In genomic region chr2:74239346-74239745, GRCh38 we compare ENCODE assay signal across 23 cellular contexts. TPM values are rescaled to one million over a fixed set of nuclear protein-coding genes. Genes with fewer than 3 reads are reported as not detected.
DNase-seq lines count a peak whose midpoint lies in the region; TF ChIP-seq lines count a peak whose summit lies in the region.
"Had no signal": no experiment of that assay in that cellular context is flagged by ENCODE, and none has a peak within 500 bp of the region (broad histone marks: within the 10 kb centered on the region; RNA-seq: fewer than 3 reads in every experiment).

No MANE protein-coding gene starts in this region.

- H3K9me3 ChIP-seq in breast epithelium (no peaks in the 10 kb centered on the region), spleen (no peaks in the 10 kb centered on the region)
- H3K9me3 ChIP-seq: A549 had no signal

- H3K36me3 Mint-ChIP-seq in MCF 10A (ENCODE audit: insufficient read depth, unreplicated experiment): no peaks in the 10 kb centered on the region

- H3K27me3 Mint-ChIP-seq in MCF 10A (ENCODE audit: insufficient read depth, unreplicated experiment): no peaks in the 10 kb centered on the region
- H3K27me3 Mint-ChIP-seq: B cell; CD4-positive, alpha-beta T cell had no signal

- CTCF ChIA-PET in MCF 10A (lab: Yijun Ruan, JAX): interaction anchor here (0.6 to 3.6 kb wide), 3 partner anchors 10 to 1026 kb away, joined by 3 to 23 read pairs (median 3); no protein-coding TSS in a partner anchor

- intact Hi-C loops in MCF 10A (cut with micrococcal nuclease) (no loop called here), breast epithelium (cut with DNase I; ENCODE audit: low total_unique reads) (no loop called here), posterior vena cava (cut with DNase I) (no loop called here), spleen (cut with DNase I; ENCODE audit: low total_unique reads) (no loop called here)

- peak overlapping the region; percentile 42 for H3K27ac Mint-ChIP-seq in MCF 10A (ENCODE audit: low read depth, unreplicated experiment)
- H3K27ac Mint-ChIP-seq: B cell; CD4-positive, alpha-beta T cell; CD8-positive, alpha-beta T cell had no signal

- peaks cover 13% of the 10 kb centered on the region for H3K9me3 Mint-ChIP-seq in MCF 10A (ENCODE audit: unreplicated experiment)
- H3K9me3 Mint-ChIP-seq: CD4-positive, alpha-beta T cell; CD8-positive, alpha-beta T cell had no signal

- H3K4me1 Mint-ChIP-seq in MCF 10A (ENCODE audit: insufficient read depth, unreplicated experiment): peaks cover 24% of the 10 kb centered on the region
- H3K4me1 Mint-ChIP-seq: B cell had no signal

- H3K27ac ChIP-seq in breast epithelium (no peak overlapping the region), spleen (no peak overlapping the region)
- H3K27ac ChIP-seq: 22Rv1, A549, C4-2B had no signal

- WGBS in spleen, 5 donors: 74 to 93% (median 83%) methylated on average over 7 of the region's 7 CpGs

- POLR2A ChIA-PET in MCF 10A (lab: Yijun Ruan, JAX): interaction anchor here (0.9 to 1.5 kb wide), 4 partner anchors 12 to 152 kb away, joined by 3 to 5 read pairs (median 4); no protein-coding TSS in a partner anchor

- TF ChIP-seq POLR2A in breast epithelium (IDR thresholded peaks at IDR 0.05): no peak
- TF ChIP-seq POLR2A in spleen (IDR thresholded peaks at IDR 0.05): no peak

- H3K36me3 ChIP-seq in breast epithelium (no peaks in the 10 kb centered on the region), spleen (peaks cover 0 to 5% (median 0%) of the 10 kb centered on the region in 6 donors)
- H3K36me3 ChIP-seq: BLaER1 treated with 17β-estradiol and CSF1 and Interleukin-3, amounts not matched to agents 10 nM and 100 nM had no signal

- DNase-seq in activated effector memory CD4-positive, alpha-beta T cell treated with anti-CD3 and anti-CD28 coated beads, Interleukin-2, amount 50 U/mL, for 16 hours: peak; percentile 34
- DNase-seq in activated effector memory CD4-positive, alpha-beta T cell treated with Interleukin-2 at 50 U/mL for 16 hours: no peak
- no peak for DNase-seq in MCF 10A (ENCODE audit: unreplicated experiment)
- DNase-seq in breast epithelium (ENCODE audit: low spot score in 2 of 2): no peak
- DNase-seq in posterior vena cava (ENCODE audit: low spot score): peak; percentile 38
- DNase-seq in spleen: peak; percentile 44
- DNase-seq in activated T-cell treated with anti-CD3 and anti-CD28 coated beads, Interleukin-2, amount 50 U/mL, for 1 hour: no peak
- DNase-seq in amygdala (lab: John Stamatoyannopoulos, UW): no peak
- DNase-seq: CD4-positive, alpha-beta T cell; CD8-positive, alpha-beta T cell; COR-L47; DMS 273 treated with DMSO at 0.1 percent for 48 hours; DMS153; DMS53; DMS79; DND-41; GDM1 had no signal

- H3K4me3 ChIP-seq in breast epithelium (no peak overlapping the region), spleen (no peak overlapping the region)
- H3K4me3 ChIP-seq: A549; BLaER1 treated with 17β-estradiol and CSF1 and Interleukin-3, amounts not matched to agents 10 nM and 100 nM; GM12878 had no signal

- H3K27me3 ChIP-seq in breast epithelium (no peaks in the 10 kb centered on the region), spleen (replicated peaks in 1 of 7) (no peaks in the 10 kb centered on the region)
- H3K27me3 ChIP-seq: BLaER1 treated with 17β-estradiol and CSF1 and Interleukin-3, amounts not matched to agents 10 nM and 100 nM had no signal

- H3K4me1 ChIP-seq in breast epithelium (no peaks in the 10 kb centered on the region), spleen (no peaks in the 10 kb centered on the region)
- H3K4me1 ChIP-seq: A549 had no signal

- no peak overlapping the region for H3K4me3 Mint-ChIP-seq in MCF 10A (ENCODE audit: unreplicated experiment)
- H3K4me3 Mint-ChIP-seq: B cell; CD4-positive, alpha-beta T cell; CD8-positive, alpha-beta T cell had no signal

- TF ChIP-seq CTCF in MCF 10A (IDR thresholded peaks at IDR 0.05; ENCODE audit: unreplicated experiment): no peak
- TF ChIP-seq CTCF in breast epithelium (IDR thresholded peaks at IDR 0.05): no peak
- TF ChIP-seq CTCF in spleen (IDR thresholded peaks at IDR 0.05 in 8 of 11, conservative IDR thresholded peaks at IDR 0.05 in 3 of 11): no peak

- BruUV-seq in MCF 10A (replicated peaks; lab: Mats Ljungman, UMichigan): no TSS peak

RNA-seq across cellular contexts. Expression of gene MTHFD2, which starts 40.9 kb away (rescaled TPM):
- total RNA-seq in MCF 10A (2022) (387 and 470 TPM in 2 replicates), breast epithelium (100 to 1,000 TPM in 1 of 3 donors, 10 to 100 TPM in 2; 41.6 to 100 (median 56.7) TPM), posterior vena cava (100 to 1,000 TPM in 1 of 2 donors, 10 to 100 TPM in 1; 83.7 to 101 TPM), spleen (10 to 100 TPM; 32.5 to 71.1 (median 45.1) TPM)
- polyA plus RNA-seq in spleen: 10 to 100 TPM; 17.8 to 35.8 (median 26.8) TPM

Comparison
In these comparisons a context has a peak if more than half of its experiments do, and no peak if none do; other contexts are left out.
1. DNase-seq: peak in activated effector memory CD4-positive, alpha-beta T cell treated with anti-CD3 and anti-CD28 coated beads, Interleukin-2, amount 50 U/mL, for 16 hours (single experiment), posterior vena cava (single experiment) and spleen (single experiment); none in activated effector memory CD4-positive, alpha-beta T cell treated with Interleukin-2 at 50 U/mL for 16 hours (single experiment), MCF 10A (single experiment), breast epithelium (0 of 2), activated T-cell treated with anti-CD3 and anti-CD28 coated beads, Interleukin-2, amount 50 U/mL, for 1 hour (single experiment) and amygdala (0 of 56).